18 cellular contexts compared by ENCODE assay signal in the genomic region with DNA sequence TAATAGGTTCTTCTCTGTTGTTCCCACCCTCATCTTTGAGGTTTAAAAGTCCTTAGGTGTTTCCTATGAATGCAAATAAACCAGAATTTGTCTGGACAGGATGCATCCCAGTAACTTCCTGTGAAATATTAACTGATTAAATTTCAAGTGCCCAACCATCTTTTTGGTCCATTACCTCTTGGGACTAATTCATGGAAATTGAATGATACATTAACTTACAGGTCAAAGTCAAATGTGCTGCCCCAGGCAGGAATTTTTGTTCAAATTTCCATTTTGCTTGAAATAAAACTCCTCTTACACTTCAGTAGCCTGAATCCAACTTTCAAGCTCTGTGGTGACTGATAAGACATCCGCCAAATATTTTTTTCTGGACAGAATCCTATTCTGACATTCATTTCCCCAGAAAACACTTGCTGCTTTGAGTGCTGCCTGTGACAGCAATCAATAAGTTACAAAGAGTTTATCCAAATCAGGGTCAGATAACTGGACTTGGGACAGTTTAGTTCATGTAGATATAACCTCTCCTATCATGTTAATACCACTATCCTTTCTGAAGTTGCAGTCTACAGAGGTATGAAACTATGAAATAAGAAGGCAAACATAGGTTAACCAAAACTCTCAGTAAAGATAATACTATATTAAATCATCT.
"Had no signal": no experiment of that assay in that cellular context is flagged by ENCODE, and none has a peak within 500 bp of the region (broad histone marks: within the 10 kb centered on the region; RNA-seq: fewer than 3 reads in every experiment).

No MANE protein-coding gene starts in this region.

- H3K4me3 ChIP-seq: colonic mucosa, hepatocyte, left ventricle myocardium inferior, lung, right atrium auricular region, smooth muscle cell, tibial artery, upper lobe of left lung, uterus had no signal

- H3K27ac ChIP-seq: colonic mucosa, foreskin keratinocyte, hepatocyte, left ventricle myocardium inferior, right atrium auricular region, tibial artery, upper lobe of left lung, uterus had no signal

- H3K4me2 ChIP-seq: hepatocyte, smooth muscle cell had no signal

- H3K36me3 ChIP-seq: colonic mucosa, left ventricle myocardium inferior, right atrium auricular region, tibial artery, upper lobe of left lung, uterus had no signal

- H3K79me2 ChIP-seq: hepatocyte had no signal

- H3K27me3 ChIP-seq: colonic mucosa, foreskin keratinocyte, hepatocyte, right atrium auricular region, tibial artery, upper lobe of left lung, uterus had no signal

- DNase-seq: colonic mucosa; dermis blood vessel endothelial cell; erythroblast; foreskin keratinocyte; head of caudate nucleus; left ventricle myocardium inferior; naive thymus-derived CD8-positive, alpha-beta T cell; posterior cingulate gyrus; stimulated activated CD4-positive, alpha-beta T cell treated with anti-CD3 and anti-CD28 coated beads, Interleukin-2, amount 100 ng/mL, for 48 hours; stimulated activated naive CD8-positive, alpha-beta T cell treated with anti-CD3 and anti-CD28 coated beads, Interleukin-15, Interleukin-2, amounts not matched to agents 100 U/mL and 50 U/mL, for 24 hours; tibial artery; upper lobe of left lung; uterus had no signal

- H3K4me1 ChIP-seq: colonic mucosa, foreskin keratinocyte, left ventricle myocardium inferior, right atrium auricular region, tibial artery, upper lobe of left lung, uterus had no signal

- ATAC-seq: foreskin keratinocyte; naive thymus-derived CD8-positive, alpha-beta T cell; stimulated activated effector memory CD8-positive, alpha-beta T cell treated with anti-CD3 and anti-CD28 coated beads, Interleukin-12 subunit alpha, Interleukin-12 subunit beta, amount 100 ng/mL, for 72 hours; stimulated activated naive CD8-positive, alpha-beta T cell treated with anti-CD3 and anti-CD28 coated beads, Interleukin-15, Interleukin-2, amounts not matched to agents 100 U/mL and 50 U/mL, for 24 hours had no signal
